ENCODE assay signal across 9 cellular contexts in the genomic region with DNA sequence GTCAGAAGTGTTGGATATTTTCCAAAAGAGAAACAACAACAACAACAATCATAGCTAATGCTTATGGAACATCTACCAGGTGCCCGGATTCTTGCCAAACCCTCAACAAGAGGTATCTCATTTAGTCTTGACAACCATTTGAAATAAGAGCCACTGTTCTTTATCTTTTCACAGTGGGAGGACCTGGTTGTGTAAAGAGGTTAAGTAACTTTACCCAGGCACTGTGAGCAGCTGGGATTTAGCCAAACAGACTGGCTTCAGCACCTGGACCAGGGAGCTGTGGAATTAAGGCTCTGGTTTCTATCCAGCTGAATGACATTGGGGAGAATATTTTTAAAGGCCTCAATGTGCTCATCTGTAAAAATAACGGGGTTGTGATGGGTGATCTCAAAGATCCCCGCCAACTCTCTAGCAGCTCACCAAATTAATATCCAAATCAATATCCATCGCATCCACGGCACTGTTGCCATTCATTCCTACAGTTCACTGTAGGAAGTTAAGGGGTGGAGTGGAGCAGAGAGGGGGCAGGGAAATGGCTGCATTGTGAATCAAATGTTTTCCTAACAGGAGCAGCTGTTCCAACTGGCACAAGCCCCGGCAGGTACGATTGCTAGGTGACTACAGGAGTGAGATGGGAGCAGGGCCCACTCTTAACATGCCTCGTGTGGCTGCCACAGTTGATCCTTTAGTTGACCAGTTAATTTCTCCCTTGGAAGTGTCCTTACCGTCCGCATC.
DNase-seq lines count a peak whose midpoint lies in the region; FAIRE-seq and TF ChIP-seq lines count a peak whose summit lies in the region.
"Had no signal": no experiment of that assay in that cellular context is flagged by ENCODE, and none has a peak within 500 bp of the region (broad histone marks: within the 10 kb centered on the region; RNA-seq: fewer than 3 reads in every experiment).

No MANE protein-coding gene starts in this region.

- no peak for DNase-seq in GM12891 (ENCODE audit: insufficient read length, low spot score)
- DNase-seq in NCI-H1930 (lab: John Stamatoyannopoulos, UW) = peak; percentile 69 to 89
- DNase-seq in amniotic epithelial cell (ENCODE audit: low read depth) = peak; percentile 46
- no peak for DNase-seq in mesothelial cell of epicardium (ENCODE audit: low spot score in 2 of 2, unreplicated experiment in 2 of 2)
- no peak for DNase-seq in tibial artery
- no peak for DNase-seq in OCI-LY7 (ENCODE audit: low spot score)
- DNase-seq in MG63 = no peak
- DNase-seq in GM20000 (ENCODE audit: low spot score) = no peak
- DNase-seq: testis had no signal

- H4K20me1 ChIP-seq in OCI-LY7 (ENCODE audit: insufficient read depth, low read length) = 0 out of 2 replicates have a peak, but pooled peaks cover 5% of the 10 kb centered on the region

- peaks cover 51% of the 10 kb centered on the region for H3K4me1 Mint-ChIP-seq in mesothelial cell of epicardium

- H3K4me2 ChIP-seq in OCI-LY7 (ENCODE audit: low read length) = no peak overlapping the region

- H3K9me2 ChIP-seq in OCI-LY7 (ENCODE audit: insufficient read depth, low read length) = no peaks in the 10 kb centered on the region

- FAIRE-seq in GM12891 (lab: Jason Lieb, UNC) = peak; percentile 43

- peaks cover 0 to 12% of the 10 kb centered on the region in 2 donors for H3K27me3 ChIP-seq in tibial artery
- no peaks in the 10 kb centered on the region for H3K27me3 ChIP-seq in MG63
- H3K27me3 ChIP-seq: testis had no signal

- no peak overlapping the region for H3K4me3 ChIP-seq in tibial artery
- no peak overlapping the region for H3K4me3 ChIP-seq in OCI-LY7 (ENCODE audit: low read depth, low read length, poor library complexity, severe bottlenecking)
- no peak overlapping the region for H3K4me3 ChIP-seq in MG63
- H3K4me3 ChIP-seq: testis had no signal

- CTCF ChIA-PET in OCI-LY7 (lab: Charles Lee; ENCODE audit: unreplicated experiment) = interaction anchor here (0.7 kb wide), 1 partner anchor 16 kb away, joined by 3 read pairs; no protein-coding TSS in a partner anchor

- no peak overlapping the region for H3K27ac ChIP-seq in tibial artery
- no peak overlapping the region for H3K27ac ChIP-seq in OCI-LY7 (ENCODE audit: low read depth, low read length, poor library complexity, severe bottlenecking)
- H3K27ac ChIP-seq: testis had no signal

- H3K4me3 Mint-ChIP-seq in mesothelial cell of epicardium = no peak overlapping the region

- TF ChIP-seq POLR2A in GM12891 (IDR thresholded peaks at IDR 0.05; ENCODE audit: low read depth, low read length) = no peak

- H3K36me3 Mint-ChIP-seq in mesothelial cell of epicardium = peaks cover under 1% of the 10 kb centered on the region

- peaks cover 3% of the 10 kb centered on the region for H3K27me3 Mint-ChIP-seq in mesothelial cell of epicardium (ENCODE audit: low read depth)

- H3K36me3 ChIP-seq in tibial artery = no peaks in the 10 kb centered on the region
- peaks cover 1% of the 10 kb centered on the region; the same call in 1 of the 2 replicates for H3K36me3 ChIP-seq in OCI-LY7 (ENCODE audit: insufficient read depth, low read length)
- no peaks in the 10 kb centered on the region for H3K36me3 ChIP-seq in MG63

- TF ChIP-seq CTCF in mesothelial cell of epicardium (IDR thresholded peaks at IDR 0.05; ENCODE audit: unreplicated experiment) (no peak), tibial artery (IDR thresholded peaks at IDR 0.05) (no peak), OCI-LY7 (conservative IDR thresholded peaks at IDR 0.05; ENCODE audit: low read length) (no peak), GM20000 (IDR thresholded peaks at IDR 0.05; ENCODE audit: extremely low read depth, missing control alignments) (no peak)

- POLR2A ChIA-PET in OCI-LY7 (lab: Charles Lee) = interaction anchor here (0.5 to 1.0 kb wide), 3 partner anchors 10 to 49 kb away, joined by 3 read pairs; no protein-coding TSS in a partner anchor

- no peaks in the 10 kb centered on the region for H3K9me3 Mint-ChIP-seq in mesothelial cell of epicardium

- H3K9me3 ChIP-seq in tibial artery (no peaks in the 10 kb centered on the region), OCI-LY7 (ENCODE audit: low read length) (no peaks in the 10 kb centered on the region), MG63 (0 out of 2 replicates have a peak, but pooled peaks cover under 1% of the 10 kb centered on the region)
- H3K9me3 ChIP-seq: testis had no signal

- H3K4me1 ChIP-seq in tibial artery = peaks cover 0 to 8% (median 2%) of the 10 kb centered on the region in 4 donors
- H3K4me1 ChIP-seq in OCI-LY7 (ENCODE audit: insufficient read depth, low read length, poor library complexity, severe bottlenecking) = no peaks in the 10 kb centered on the region
- H3K4me1 ChIP-seq: testis had no signal

- intact Hi-C loops in tibial artery (cut with DNase I; ENCODE audit: low total_unique reads) = no loop called here
- intact Hi-C loops in OCI-LY7 (cut with micrococcal nuclease; ENCODE audit: unreplicated experiment) = no loop called here

- no peak overlapping the region for H2AFZ ChIP-seq in OCI-LY7 (ENCODE audit: low read length)

- H3K27ac Mint-ChIP-seq in mesothelial cell of epicardium = peak overlapping the region; percentile 77

- no peaks in the 10 kb centered on the region for H3K79me2 ChIP-seq in OCI-LY7 (ENCODE audit: insufficient read depth, low read depth, low read length)

- BruUV-seq in OCI-LY7 (replicated peaks; lab: Mats Ljungman, UMichigan) = no TSS peak

TF ChIP-seq in GM12891, 5 proteins besides CTCF, POLR2A, EP300 and RAD21:
- no peak for TF ChIP-seq POLR2AphosphoS5 (IDR thresholded peaks at IDR 0.05; ENCODE audit: low read depth, low read length)
- no peak for TF ChIP-seq TAF1 (IDR thresholded peaks at IDR 0.05; ENCODE audit: low read depth, low read length)
- no peak for TF ChIP-seq POU2F2 (IDR thresholded peaks at IDR 0.05; ENCODE audit: low read depth, low read length)
- no peak for TF ChIP-seq PAX5 (IDR thresholded peaks at IDR 0.05; ENCODE audit: insufficient read depth, low read length, severe bottlenecking)
- no peak for TF ChIP-seq SPI1 (IDR thresholded peaks at IDR 0.05; ENCODE audit: low read depth, low read length)

Comparison
In these comparisons a context has a peak if more than half of its experiments do, and no peak if none do; other contexts are left out.
1. DNase-seq: peak in NCI-H1930 (2 of 2) and amniotic epithelial cell (single experiment); none in GM12891 (single experiment), mesothelial cell of epicardium (0 of 2), tibial artery (0 of 2), OCI-LY7 (single experiment), MG63 (single experiment) and GM20000 (single experiment).